In the genomic region with DNA sequence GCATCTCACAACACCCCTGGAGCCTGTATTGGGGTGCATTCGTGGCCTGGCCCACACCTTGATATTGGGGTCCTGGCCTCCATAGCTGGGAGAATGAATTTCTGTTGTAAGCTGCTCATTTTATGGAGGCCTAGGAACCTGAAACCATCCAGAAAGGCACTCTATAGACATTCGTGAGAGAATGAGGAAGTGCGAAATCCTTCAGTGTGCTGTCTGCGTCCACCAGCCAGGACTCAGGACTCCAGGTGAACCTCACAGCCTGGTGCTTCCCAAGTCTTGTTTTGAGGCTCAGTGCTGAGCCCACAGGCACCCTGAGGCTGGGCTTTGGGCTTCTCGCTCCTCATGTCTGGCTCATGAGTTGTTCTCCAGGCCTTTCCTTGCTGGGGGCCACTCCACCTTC, we compare ENCODE assay signal across 30 cellular contexts. TPM values are rescaled to one million over a fixed set of nuclear protein-coding genes. Genes with fewer than 3 reads are reported as not detected.
DNase-seq lines count a peak whose midpoint lies in the region; ATAC-seq and TF ChIP-seq lines count a peak whose summit lies in the region.
"Had no signal": no experiment of that assay in that cellular context is flagged by ENCODE, and none has a peak within 500 bp of the region (broad histone marks: within the 10 kb centered on the region; RNA-seq: fewer than 3 reads in every experiment).

No MANE protein-coding gene starts in this region.

- H3K9me3 ChIP-seq in vagina = no peaks in the 10 kb centered on the region
- H3K9me3 ChIP-seq: left lung, right lobe of liver, SJCRH30, upper lobe of right lung had no signal

- H3K4me3 ChIP-seq in vagina = no peak overlapping the region
- H3K4me3 ChIP-seq: dorsolateral prefrontal cortex, left lung, right lobe of liver, SJCRH30, upper lobe of right lung had no signal

- H3K27ac ChIP-seq in vagina = no peak overlapping the region
- H3K27ac ChIP-seq: dorsolateral prefrontal cortex, left lung, right lobe of liver, SJCRH30, upper lobe of right lung had no signal

- peak; percentile 77 to 82 for ATAC-seq in naive B cell (ENCODE audit: low read depth in 2 of 2)
- no peak for ATAC-seq in GM21576 (IDR thresholded peaks at IDR 0.05; ENCODE audit: unreplicated experiment)
- ATAC-seq: activated CD4-positive, alpha-beta T cell treated with anti-CD3 and anti-CD28 coated beads for 36 hours; activated T-cell treated with anti-CD3 and anti-CD28 coated beads, Interleukin-2, amount 50 U/mL, for 4 hours; left lung; Panc1; right lobe of liver; upper lobe of right lung had no signal

- peaks cover 16 to 61% (median 46%) of the 10 kb centered on the region in 3 donors for H3K27me3 Mint-ChIP-seq in naive B cell

- H3K9me3 Mint-ChIP-seq in naive B cell = peaks cover 0 to 2% (median 0%) of the 10 kb centered on the region in 7 donors
- H3K9me3 Mint-ChIP-seq: activated T-cell treated with anti-CD3 and anti-CD28 coated beads, Interleukin-2, amount 50 U/mL, for 4 hours had no signal

- no peaks in the 10 kb centered on the region for H3K36me3 ChIP-seq in vagina
- H3K36me3 ChIP-seq: left lung, right lobe of liver, SJCRH30, upper lobe of right lung had no signal

- TF ChIP-seq CTCF in GM20000 (IDR thresholded peaks at IDR 0.05; ENCODE audit: extremely low read depth, missing control alignments) = no peak
- TF ChIP-seq CTCF in vagina (IDR thresholded peaks at IDR 0.05) = no peak

- peaks cover 4 to 7% (median 6%) of the 10 kb centered on the region in 3 donors for H3K4me1 Mint-ChIP-seq in naive B cell
- H3K4me1 Mint-ChIP-seq: activated CD4-positive, alpha-beta T cell treated with anti-CD3 and anti-CD28 coated beads for 36 hours; brain had no signal

- intact Hi-C loops in vagina (cut with DNase I) (no loop called here), head of caudate nucleus (cut with DNase I) (no loop called here)

- peaks cover 5% of the 10 kb centered on the region for H3K4me1 ChIP-seq in vagina
- H3K4me1 ChIP-seq: left lung, right lobe of liver, SJCRH30, upper lobe of right lung had no signal

- no peak overlapping the region for H3K27ac Mint-ChIP-seq in naive B cell
- H3K27ac Mint-ChIP-seq: activated CD4-positive, alpha-beta T cell treated with anti-CD3 and anti-CD28 coated beads for 36 hours; brain had no signal

- H3K27me3 ChIP-seq in vagina = no peaks in the 10 kb centered on the region
- H3K27me3 ChIP-seq: right lobe of liver, upper lobe of right lung had no signal

- DNase-seq in GM20000 (ENCODE audit: low spot score) (peak; percentile 51), MV-4-11 (lab: John Stamatoyannopoulos, UW) (peak; percentile 46), SIG-M5 treated with dmso at 0.1 percent for 504 hours (lab: John Stamatoyannopoulos, UW; ENCODE audit: unreplicated experiment) (peak; percentile 20), naive B cell (no peak), vagina (ENCODE audit: extremely low spot score in 2 of 2) (no peak), head of caudate nucleus (no peak)
- DNase-seq: activated CD4-positive, alpha-beta T cell treated with anti-CD3 and anti-CD28 coated beads for 36 hours; activated naive CD4-positive, alpha-beta T cell treated with Interleukin-2 at 50 U/mL for 16 hours; activated T-cell treated with anti-CD3 and anti-CD28 coated beads, Interleukin-2, amount 50 U/mL, for 4 hours; C1 segment of cervical spinal cord; Calu3; cerebellar nuclear complex; dorsolateral prefrontal cortex; GOT3; left lung; mesendoderm; posterior cingulate gyrus; right lobe of liver; SJCRH30; stimulated activated CD4-positive, alpha-beta T cell treated with anti-CD3 and anti-CD28 coated beads, Interleukin-2, amount 100 ng/mL, for 48 hours; upper lobe of right lung had no signal

- no peak overlapping the region for H3K4me3 Mint-ChIP-seq in naive B cell
- H3K4me3 Mint-ChIP-seq: activated CD4-positive, alpha-beta T cell treated with anti-CD3 and anti-CD28 coated beads for 36 hours; activated T-cell treated with anti-CD3 and anti-CD28 coated beads, Interleukin-2, amount 50 U/mL, for 4 hours; brain had no signal

- TF ChIP-seq POLR2A in vagina (IDR thresholded peaks at IDR 0.05) = no peak

- no peaks in the 10 kb centered on the region for H3K36me3 Mint-ChIP-seq in naive B cell
- H3K36me3 Mint-ChIP-seq: brain had no signal

RNA-seq across cellular contexts. Expression of a gene that starts 11.9 kb away (rescaled TPM):
- not detected for polyA plus RNA-seq in naive B cell (ENCODE audit: low read depth in 6 of 6)
- 1.7 TPM for total RNA-seq in vagina
- total RNA-seq: activated CD4-positive, alpha-beta T cell treated with anti-CD3 and anti-CD28 coated beads for 36 hours; activated T-cell treated with anti-CD3 and anti-CD28 coated beads, Interleukin-2, amount 50 U/mL, for 4 hours; Daoy; fibroblast of lung; glomerular endothelial cell; LHCN-M2; NCI-H460; right lobe of liver; SJCRH30; T-helper 1 cell treated with Interleukin-12 subunit alpha and Interleukin-12 subunit beta and Interleukin-4 antibody, amounts not matched to agents 30 ng/mL and 1 ng/mL, for 36 hours had no signal
- polyA plus RNA-seq: fibroblast of lung had no signal

RNA-seq across cellular contexts. Expression of a gene that starts 32.1 kb away (rescaled TPM):
- polyA plus RNA-seq in naive B cell (ENCODE audit: low read depth in 6 of 6) = 1 to 10 TPM in 4 of 6 donors, under 1 TPM in 1, not detected in 1; 1.00 to 3.3 (median 1.2) TPM
- total RNA-seq in vagina = 1.5 TPM

RNA-seq across cellular contexts. Expression of a gene that starts 36.6 kb away (rescaled TPM):
- not detected for polyA plus RNA-seq in naive B cell (ENCODE audit: low read depth in 6 of 6)
- total RNA-seq in vagina = 7.9 TPM
- total RNA-seq: activated CD4-positive, alpha-beta T cell treated with anti-CD3 and anti-CD28 coated beads for 36 hours; activated T-cell treated with anti-CD3 and anti-CD28 coated beads, Interleukin-2, amount 50 U/mL, for 4 hours; Calu3; Daoy; glomerular endothelial cell; LHCN-M2; SJCRH30; T-helper 1 cell treated with Interleukin-12 subunit alpha and Interleukin-12 subunit beta and Interleukin-4 antibody, amounts not matched to agents 30 ng/mL and 1 ng/mL, for 36 hours had no signal

RNA-seq across cellular contexts. Expression of a gene that starts 52.3 kb away (rescaled TPM):
- 1,000 to 10,000 TPM; 1,712 to 3,127 (median 2,557) TPM for polyA plus RNA-seq in naive B cell (ENCODE audit: low read depth in 6 of 6)
- total RNA-seq in vagina = 1,935 TPM

Comparison
In these comparisons a context has a peak if more than half of its experiments do, and no peak if none do; other contexts are left out.
1. DNase-seq: peak in GM20000 (single experiment), MV-4-11 (single experiment) and SIG-M5 treated with dmso at 0.1 percent for 504 hours (single experiment); none in naive B cell (single experiment), vagina (0 of 2) and head of caudate nucleus (0 of 42).